ENCODE assay signal across 8 cellular contexts in genomic region chr19:45885556-45886426, GRCh38. TPM values are rescaled to one million over a fixed set of nuclear protein-coding genes. Genes with fewer than 3 reads are reported as not detected.
A peak's percentile ranks its signal among the peaks of the same experiment; 100 is the strongest.
DNase-seq lines count a peak whose midpoint lies in the region; ATAC-seq and TF ChIP-seq lines count a peak whose summit lies in the region.

A gene with protein sequence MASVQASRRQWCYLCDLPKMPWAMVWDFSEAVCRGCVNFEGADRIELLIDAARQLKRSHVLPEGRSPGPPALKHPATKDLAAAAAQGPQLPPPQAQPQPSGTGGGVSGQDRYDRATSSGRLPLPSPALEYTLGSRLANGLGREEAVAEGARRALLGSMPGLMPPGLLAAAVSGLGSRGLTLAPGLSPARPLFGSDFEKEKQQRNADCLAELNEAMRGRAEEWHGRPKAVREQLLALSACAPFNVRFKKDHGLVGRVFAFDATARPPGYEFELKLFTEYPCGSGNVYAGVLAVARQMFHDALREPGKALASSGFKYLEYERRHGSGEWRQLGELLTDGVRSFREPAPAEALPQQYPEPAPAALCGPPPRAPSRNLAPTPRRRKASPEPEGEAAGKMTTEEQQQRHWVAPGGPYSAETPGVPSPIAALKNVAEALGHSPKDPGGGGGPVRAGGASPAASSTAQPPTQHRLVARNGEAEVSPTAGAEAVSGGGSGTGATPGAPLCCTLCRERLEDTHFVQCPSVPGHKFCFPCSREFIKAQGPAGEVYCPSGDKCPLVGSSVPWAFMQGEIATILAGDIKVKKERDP (minus strand): TSS chr19:45886141. CDS start chr19:45885774, 367 bp downstream.

- no peaks in the 10 kb centered on the region for H3K9me3 ChIP-seq in colonic mucosa

- H3K27me3 ChIP-seq in colonic mucosa: no peaks in the 10 kb centered on the region

- H3K4me3 Mint-ChIP-seq in activated CD4-positive, alpha-beta T cell treated with anti-CD3 and anti-CD28 coated beads, Interleukin-2, amount 10 ng/mL, durations not matched to agents 24 days and 14 days: peak within 1 kb of the TSS; percentile 89

- peak within 1 kb of the TSS; percentile 84 to 89 for H3K9ac ChIP-seq in colonic mucosa (ENCODE audit: low read depth in 2 of 2, low read length in 2 of 2)

- intact Hi-C loops in activated CD4-positive, alpha-beta T cell treated with anti-CD3 and anti-CD28 coated beads, Interleukin-2, amount 10 ng/mL, durations not matched to agents 24 days and 14 days (cut with micrococcal nuclease): loop anchor here (1.0 to 10.0 kb wide), 9 partner anchors 17 to 459 kb away; partner anchors contain the start of genes CCDC61, MYPOP, PPP5C and QPCTL
- intact Hi-C loops in colonic mucosa (cut with DNase I): loop anchor here (10.0 kb wide), 1 partner anchor 71 kb away; the partner anchor contains the start of gene RSPH6A

- peak; percentile 60 for TF ChIP-seq POLR2A in GM19193 (IDR thresholded peaks at IDR 0.05; ENCODE audit: extremely low read depth, insufficient read depth, insufficient read length)

- H3K36me3 Mint-ChIP-seq in activated CD4-positive, alpha-beta T cell treated with anti-CD3 and anti-CD28 coated beads, Interleukin-2, amount 10 ng/mL, durations not matched to agents 24 days and 14 days (ENCODE audit: low read depth): peaks cover 9% of the 10 kb centered on the region

- peak within 1 kb of the TSS; percentile 89 for H3K27ac ChIP-seq in colonic mucosa

- H3K4me1 ChIP-seq in colonic mucosa: peaks cover 21% of the 10 kb centered on the region

- TF ChIP-seq CTCF in AG10803 (conservative IDR thresholded peaks at IDR 0.05; ENCODE audit: low read length): no peak
- TF ChIP-seq CTCF in colonic mucosa (IDR thresholded peaks at IDR 0.05): no peak

- peak; percentile 40 for ATAC-seq in HG03442 (IDR thresholded peaks at IDR 0.05; ENCODE audit: unreplicated experiment)

- H3K27me3 Mint-ChIP-seq in activated CD4-positive, alpha-beta T cell treated with anti-CD3 and anti-CD28 coated beads, Interleukin-2, amount 10 ng/mL, durations not matched to agents 24 days and 14 days: no peaks in the 10 kb centered on the region

- peak; percentile 92 for DNase-seq in AG10803 (ENCODE audit: low read depth)
- DNase-seq in NCI-H69 (lab: John Stamatoyannopoulos, UW): peak; percentile 98
- peak; percentile 97 for DNase-seq in activated CD4-positive, alpha-beta T cell treated with anti-CD3 and anti-CD28 coated beads, Interleukin-2, amount 10 ng/mL, durations not matched to agents 24 days and 14 days
- DNase-seq in colonic mucosa: peak; percentile 94
- DNase-seq in left kidney (ENCODE audit: low read depth, low spot score): peak; percentile 98
- peak; percentile 76 for DNase-seq in stimulated activated CD4-positive, alpha-beta T cell treated with anti-CD3 and anti-CD28 coated beads, Interleukin-1b, Interleukin-23, amount 100 ng/mL, for 4 hours (ENCODE audit: low read depth in 2 of 2)

- no peaks in the 10 kb centered on the region for H3K9me3 Mint-ChIP-seq in activated CD4-positive, alpha-beta T cell treated with anti-CD3 and anti-CD28 coated beads, Interleukin-2, amount 10 ng/mL, durations not matched to agents 24 days and 14 days

- H3K27ac Mint-ChIP-seq in activated CD4-positive, alpha-beta T cell treated with anti-CD3 and anti-CD28 coated beads, Interleukin-2, amount 10 ng/mL, durations not matched to agents 24 days and 14 days: peak within 1 kb of the TSS; percentile 93

- H3K36me3 ChIP-seq in colonic mucosa: no peaks in the 10 kb centered on the region

- H3K4me1 Mint-ChIP-seq in activated CD4-positive, alpha-beta T cell treated with anti-CD3 and anti-CD28 coated beads, Interleukin-2, amount 10 ng/mL, durations not matched to agents 24 days and 14 days: peaks cover 25% of the 10 kb centered on the region

- H3K4me3 ChIP-seq in AG10803 (ENCODE audit: low read length) (peak within 1 kb of the TSS; percentile 76), colonic mucosa (peak within 1 kb of the TSS; percentile 89)

RNA-seq across cellular contexts. Expression of the gene that starts here (rescaled TPM):
- total RNA-seq in activated CD4-positive, alpha-beta T cell treated with anti-CD3 and anti-CD28 coated beads, Interleukin-2, amount 10 ng/mL, durations not matched to agents 24 days and 14 days: 18.5 and 18.9 TPM in 2 replicates
- 10 to 100 TPM; 20.3 to 29.7 TPM for total RNA-seq in colonic mucosa

Comparison
In these comparisons a context has a peak if more than half of its experiments do, and no peak if none do; other contexts are left out.
1. Peak in every context shown above with its lines: DNase-seq, ATAC-seq, H3K4me3 ChIP-seq and H3K27ac ChIP-seq.